In the genomic region with DNA sequence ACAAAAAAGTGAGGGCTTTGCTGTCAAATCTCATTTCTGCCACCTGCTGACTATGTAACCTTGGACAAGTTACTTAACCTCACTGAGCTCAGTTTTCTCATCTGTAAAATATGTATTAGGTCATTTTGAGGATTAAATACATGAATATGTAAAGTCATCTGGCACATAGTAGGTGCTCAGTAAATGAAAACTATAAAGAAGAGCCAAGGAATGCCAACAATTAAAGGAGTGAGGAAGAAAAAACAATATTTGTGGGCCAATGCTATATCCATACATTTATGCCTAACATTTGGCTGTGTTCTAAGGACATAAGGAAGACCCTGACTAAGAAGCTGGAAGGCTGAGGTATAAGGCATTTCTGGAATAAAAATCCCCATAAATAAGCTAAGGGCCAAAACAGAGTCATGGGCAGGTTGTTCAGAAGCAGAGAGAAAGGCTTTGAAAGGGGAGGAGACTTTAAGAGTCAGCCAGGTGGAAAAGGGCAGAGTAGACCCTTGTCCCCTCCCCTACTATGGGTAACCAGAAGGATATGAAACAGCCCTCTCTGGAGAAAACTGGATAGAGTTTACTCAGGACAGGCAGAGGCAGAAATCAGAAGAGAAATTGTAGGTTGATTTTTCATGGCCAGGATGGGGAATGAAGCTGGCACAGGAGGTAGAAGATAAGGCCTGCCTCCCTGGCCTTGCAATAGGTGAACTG, we compare ENCODE assay signal across 1 cellular context.
TF ChIP-seq lines count a peak whose summit lies in the region.

No MANE protein-coding gene starts in this region.

TF ChIP-seq in IMR-90, 13 proteins besides CTCF, POLR2A, EP300 and RAD21:
- TF ChIP-seq CEBPB (IDR thresholded peaks at IDR 0.05; ENCODE audit: low read depth, low read length), result no peak
- TF ChIP-seq MAZ (IDR thresholded peaks at IDR 0.05; ENCODE audit: borderline replicate concordance, low read depth, low read length), result no peak
- TF ChIP-seq, protein P1, sequence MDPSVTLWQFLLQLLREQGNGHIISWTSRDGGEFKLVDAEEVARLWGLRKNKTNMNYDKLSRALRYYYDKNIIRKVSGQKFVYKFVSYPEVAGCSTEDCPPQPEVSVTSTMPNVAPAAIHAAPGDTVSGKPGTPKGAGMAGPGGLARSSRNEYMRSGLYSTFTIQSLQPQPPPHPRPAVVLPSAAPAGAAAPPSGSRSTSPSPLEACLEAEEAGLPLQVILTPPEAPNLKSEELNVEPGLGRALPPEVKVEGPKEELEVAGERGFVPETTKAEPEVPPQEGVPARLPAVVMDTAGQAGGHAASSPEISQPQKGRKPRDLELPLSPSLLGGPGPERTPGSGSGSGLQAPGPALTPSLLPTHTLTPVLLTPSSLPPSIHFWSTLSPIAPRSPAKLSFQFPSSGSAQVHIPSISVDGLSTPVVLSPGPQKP (IDR thresholded peaks at IDR 0.05; ENCODE audit: borderline replicate concordance, low read depth, low read length), result no peak
- no peak for TF ChIP-seq SMC3 (IDR thresholded peaks at IDR 0.05; ENCODE audit: low read depth, low read length)
